8 cellular contexts compared by ENCODE assay signal in genomic region chr12:54368709-54369596, GRCh38. TPM values are rescaled to one million over a fixed set of nuclear protein-coding genes. Genes with fewer than 3 reads are reported as not detected.
A peak's percentile ranks its signal among the peaks of the same experiment; 100 is the strongest.
DNase-seq lines count a peak whose midpoint lies in the region; ATAC-seq and FAIRE-seq lines count a peak whose summit lies in the region.

No MANE protein-coding gene starts in this region.

- H3K4me3 Mint-ChIP-seq in central memory CD8-positive, alpha-beta T cell, result no peak overlapping the region

- no peaks in the 10 kb centered on the region for H3K9me3 Mint-ChIP-seq in central memory CD8-positive, alpha-beta T cell

- peak; percentile 66 for ATAC-seq in HG03135 (IDR thresholded peaks at IDR 0.05; ENCODE audit: unreplicated experiment)
- peak; percentile 88 to 92 for ATAC-seq in activated CD4-positive, CD25-positive, alpha-beta regulatory T cell treated with anti-CD3 and anti-CD28 coated beads, Interleukin-2, amount 50 U/mL, for 24 hours
- ATAC-seq in central memory CD8-positive, alpha-beta T cell (replicated peaks; ENCODE audit: extremely low read depth, poor library complexity, severe bottlenecking), result peak; percentile 94

- peak overlapping the region; percentile 32 for H3K27ac ChIP-seq in layer of hippocampus (ENCODE audit: low read depth, low read length)

- H3K27me3 ChIP-seq in layer of hippocampus (ENCODE audit: control insufficient read depth, insufficient read depth, low read length), result no peaks in the 10 kb centered on the region

- no peaks in the 10 kb centered on the region for H3K27me3 Mint-ChIP-seq in central memory CD8-positive, alpha-beta T cell

- FAIRE-seq in GM18507 (lab: Jason Lieb, UNC), result peak; percentile 84

- peaks cover 23% of the 10 kb centered on the region for H3K4me1 Mint-ChIP-seq in central memory CD8-positive, alpha-beta T cell

- DNase-seq in A172 (ENCODE audit: low spot score) (peak; percentile 72), GM18507 (ENCODE audit: extremely low spot score, insufficient read length, low read depth) (no peak), NCI-H226 (peak; percentile 79)
- peak; percentile 77 to 87 for DNase-seq in central memory CD8-positive, alpha-beta T cell (ENCODE audit: low spot score in 2 of 2)
- DNase-seq in stimulated activated CD4-positive, alpha-beta T cell treated with anti-CD3 and anti-CD28 coated beads, Interleukin-1b, Interleukin-23, amount 100 ng/mL, for 24 hours (ENCODE audit: low read depth in 4 of 4, low spot score in 1 of 4), result peak; percentile 83 to 87 (median 85)

- H3K27ac Mint-ChIP-seq in central memory CD8-positive, alpha-beta T cell (ENCODE audit: low read depth), result no peak overlapping the region

- H3K36me3 Mint-ChIP-seq in central memory CD8-positive, alpha-beta T cell (ENCODE audit: insufficient read depth), result no peaks in the 10 kb centered on the region

RNA-seq across cellular contexts. Expression of gene GPR84, which starts 4.7 kb away (rescaled TPM):
- not detected in 2 replicates for total RNA-seq in A172 (2014; rRNA removed; shearing (Covaris generic))

RNA-seq across cellular contexts. Expression of gene ZNF385A, which starts 15.6 kb away (rescaled TPM):
- 1.3 and 5.3 TPM in 2 replicates for total RNA-seq in A172 (2014; rRNA removed; shearing (Covaris generic))

RNA-seq across cellular contexts. Expression of gene COPZ1, which starts 44.0 kb away (rescaled TPM):
- 209 and 243 TPM in 2 replicates for total RNA-seq in A172 (2014; rRNA removed; shearing (Covaris generic))

RNA-seq across cellular contexts. Expression of gene ITGA5, which starts 50.1 kb away (rescaled TPM):
- total RNA-seq in A172 (2014; rRNA removed; shearing (Covaris generic)), result 215 and 219 TPM in 2 replicates
